In genomic region chr16:75151798-75152197, GRCh38 we compare ENCODE assay signal across 21 cellular contexts. TPM values are rescaled to one million over a fixed set of nuclear protein-coding genes. Genes with fewer than 3 reads are reported as not detected.
DNase-seq lines count a peak whose midpoint lies in the region; ATAC-seq and TF ChIP-seq lines count a peak whose summit lies in the region.
"Had no signal": no experiment of that assay in that cellular context is flagged by ENCODE, and none has a peak within 500 bp of the region (broad histone marks: within the 10 kb centered on the region; RNA-seq: fewer than 3 reads in every experiment).

No MANE protein-coding gene starts in this region.

- POLR2A ChIA-PET in CD4-positive, alpha-beta T cell (lab: Charles Lee) = no interaction called here

- intact Hi-C loops in CD4-positive, alpha-beta T cell (cut with DNase I, micrococcal nuclease) = no loop called here
- intact Hi-C loops in natural killer cell (cut with micrococcal nuclease) = no loop called here
- intact Hi-C loops in CD14-positive monocyte (cut with micrococcal nuclease) = no loop called here

- peak overlapping the region; percentile 69 for H3K27ac Mint-ChIP-seq in activated T-cell treated with anti-CD3 and anti-CD28 coated beads, Interleukin-2, amount 50 U/mL, for 24 hours
- H3K27ac Mint-ChIP-seq in CD4-positive, alpha-beta T cell = no peak overlapping the region
- peak overlapping the region; percentile 64 for H3K27ac Mint-ChIP-seq in activated naive CD8-positive, alpha-beta T cell
- no peak overlapping the region for H3K27ac Mint-ChIP-seq in natural killer cell
- H3K27ac Mint-ChIP-seq in CD14-positive monocyte = no peak overlapping the region

- no peak for DNase-seq in activated T-cell treated with anti-CD3 and anti-CD28 coated beads, Interleukin-2, amount 50 U/mL, for 24 hours
- no peak for DNase-seq in activated T-cell treated with anti-CD3 and anti-CD28 coated beads, Interleukin-2, amount 50 U/mL, for 48 hours
- DNase-seq in CD4-positive, alpha-beta T cell = no peak
- DNase-seq in natural killer cell (no peak), CD14-positive monocyte (ENCODE audit: low spot score) (no peak), AG08395 (ENCODE audit: low spot score) (no peak), HuH-7.5 (ENCODE audit: low spot score) (no peak)
- DNase-seq: CD8-positive, alpha-beta memory T cell; DMS53; EL; KG1; NCI-H1417; NCI-H187 treated with DMSO at 0.1 percent for 48 hours; NCI-H2227 treated with DMSO at 0.1 percent for 48 hours; NCI-H524; NCI-H82; PC-3 had no signal

- H3K4me3 Mint-ChIP-seq in activated T-cell treated with anti-CD3 and anti-CD28 coated beads, Interleukin-2, amount 50 U/mL, for 24 hours = no peak overlapping the region
- H3K4me3 Mint-ChIP-seq in CD4-positive, alpha-beta T cell = peak overlapping the region; percentile 35
- H3K4me3 Mint-ChIP-seq in activated naive CD8-positive, alpha-beta T cell = peak overlapping the region; percentile 44
- H3K4me3 Mint-ChIP-seq in natural killer cell = peak overlapping the region; percentile 63
- H3K4me3 Mint-ChIP-seq in CD14-positive monocyte = no peak overlapping the region

- CTCF ChIA-PET in CD4-positive, alpha-beta T cell (lab: Charles Lee) = no interaction called here

- no peaks in the 10 kb centered on the region for H3K27me3 ChIP-seq in CD4-positive, alpha-beta T cell (ENCODE audit: control insufficient read depth, insufficient read depth, low read length)

- no peak overlapping the region for H3K27ac ChIP-seq in CD4-positive, alpha-beta T cell (ENCODE audit: low read depth, low read length)

- H3K9me3 Mint-ChIP-seq in activated T-cell treated with anti-CD3 and anti-CD28 coated beads, Interleukin-2, amount 50 U/mL, for 24 hours = peaks cover 22% of the 10 kb centered on the region
- H3K9me3 Mint-ChIP-seq in CD4-positive, alpha-beta T cell = peaks cover 15% of the 10 kb centered on the region
- H3K9me3 Mint-ChIP-seq in activated naive CD8-positive, alpha-beta T cell (ENCODE audit: low read depth) = peaks cover 18% of the 10 kb centered on the region
- H3K9me3 Mint-ChIP-seq in natural killer cell (peaks cover 5 to 8% of the 10 kb centered on the region in 2 donors), CD14-positive monocyte (peaks cover 19 to 39% (median 28%) of the 10 kb centered on the region in 7 donors)

- TF ChIP-seq CTCF in CD4-positive, alpha-beta T cell (IDR thresholded peaks at IDR 0.05) = no peak
- no peak for TF ChIP-seq CTCF in natural killer cell (IDR thresholded peaks at IDR 0.05)
- no peak for TF ChIP-seq CTCF in CD14-positive monocyte (IDR thresholded peaks at IDR 0.05)

- peaks cover 69% of the 10 kb centered on the region for H3K36me3 Mint-ChIP-seq in activated T-cell treated with anti-CD3 and anti-CD28 coated beads, Interleukin-2, amount 50 U/mL, for 24 hours (ENCODE audit: low read depth)
- H3K36me3 Mint-ChIP-seq in CD4-positive, alpha-beta T cell (ENCODE audit: low read depth) = peaks cover 52% of the 10 kb centered on the region
- peaks cover 27% of the 10 kb centered on the region for H3K36me3 Mint-ChIP-seq in activated naive CD8-positive, alpha-beta T cell
- H3K36me3 Mint-ChIP-seq in natural killer cell = peaks cover 21% of the 10 kb centered on the region
- peaks cover 15 to 32% of the 10 kb centered on the region in 2 donors for H3K36me3 Mint-ChIP-seq in CD14-positive monocyte

- peaks cover 14% of the 10 kb centered on the region for H3K9me3 ChIP-seq in CD4-positive, alpha-beta T cell (ENCODE audit: control insufficient read depth, low read length)

- no peaks in the 10 kb centered on the region for H3K27me3 Mint-ChIP-seq in activated T-cell treated with anti-CD3 and anti-CD28 coated beads, Interleukin-2, amount 50 U/mL, for 24 hours
- no peaks in the 10 kb centered on the region for H3K27me3 Mint-ChIP-seq in CD4-positive, alpha-beta T cell
- no peaks in the 10 kb centered on the region for H3K27me3 Mint-ChIP-seq in activated naive CD8-positive, alpha-beta T cell
- H3K27me3 Mint-ChIP-seq in natural killer cell (ENCODE audit: low read depth in 2 of 2) (no peaks in the 10 kb centered on the region), CD14-positive monocyte (ENCODE audit: low read depth in 3 of 3) (peaks cover 0 to 1% (median 0%) of the 10 kb centered on the region in 3 donors)
- H3K27me3 Mint-ChIP-seq: CD8-positive, alpha-beta memory T cell had no signal

- H3K4me1 Mint-ChIP-seq in activated T-cell treated with anti-CD3 and anti-CD28 coated beads, Interleukin-2, amount 50 U/mL, for 24 hours (ENCODE audit: low read depth) = peaks cover 45% of the 10 kb centered on the region
- peaks cover 22% of the 10 kb centered on the region for H3K4me1 Mint-ChIP-seq in CD4-positive, alpha-beta T cell (ENCODE audit: low read depth)
- peaks cover 28% of the 10 kb centered on the region for H3K4me1 Mint-ChIP-seq in activated naive CD8-positive, alpha-beta T cell (ENCODE audit: low read depth)
- H3K4me1 Mint-ChIP-seq in natural killer cell (peaks cover 10 to 27% of the 10 kb centered on the region in 2 donors), CD14-positive monocyte (peaks cover 8% of the 10 kb centered on the region)

- ATAC-seq in CD4-positive, alpha-beta T cell (ENCODE audit: poor library complexity) = no peak
- ATAC-seq in natural killer cell = no peak
- ATAC-seq: PC-3 had no signal

RNA-seq across cellular contexts. Expression of gene ZFP1, which starts 3.5 kb away (rescaled TPM):
- 1 to 10 TPM; 6.2 to 7.5 TPM for total RNA-seq in CD4-positive, alpha-beta T cell
- 10 to 100 TPM in 2 of 3 donors, 1 to 10 TPM in 1; 9.0 to 16.2 (median 14.9) TPM for total RNA-seq in natural killer cell
- 1 to 10 TPM; 3.4 to 4.0 TPM for polyA plus RNA-seq in CD14-positive monocyte

RNA-seq across cellular contexts. Expression of gene LDHD, which starts 35.2 kb away (rescaled TPM):
- total RNA-seq in CD4-positive, alpha-beta T cell = not detected
- total RNA-seq in natural killer cell = 1 to 10 TPM in 1 of 3 donors, under 1 TPM in 1, not detected in 1; 0.12 to 1.3 TPM
- polyA plus RNA-seq in CD14-positive monocyte = 1 to 10 TPM; 3.7 to 5.4 TPM
- total RNA-seq: CD8-positive, alpha-beta memory T cell had no signal

RNA-seq across cellular contexts. Expression of gene CTRB2, which starts 55.2 kb away (rescaled TPM):
- total RNA-seq in CD4-positive, alpha-beta T cell = not detected
- total RNA-seq in natural killer cell = not detected
- not detected for polyA plus RNA-seq in CD14-positive monocyte
- total RNA-seq: A172; CD8-positive, alpha-beta memory T cell; H1; PC-3 had no signal
- polyA plus RNA-seq: BJ; CD8-positive, alpha-beta memory T cell; H1 had no signal

Comparison
In these comparisons a context has a peak if more than half of its experiments do, and no peak if none do; other contexts are left out.
1. H3K27ac Mint-ChIP-seq: peak in activated T-cell treated with anti-CD3 and anti-CD28 coated beads, Interleukin-2, amount 50 U/mL, for 24 hours (single experiment) and activated naive CD8-positive, alpha-beta T cell (single experiment); none in CD4-positive, alpha-beta T cell (single experiment), natural killer cell (0 of 2) and CD14-positive monocyte (0 of 7).
2. H3K4me3 Mint-ChIP-seq: peak in CD4-positive, alpha-beta T cell (single experiment), activated naive CD8-positive, alpha-beta T cell (single experiment) and natural killer cell (single experiment); none in activated T-cell treated with anti-CD3 and anti-CD28 coated beads, Interleukin-2, amount 50 U/mL, for 24 hours (single experiment) and CD14-positive monocyte (0 of 2).